9 cellular contexts compared by ENCODE assay signal in the genomic region with DNA sequence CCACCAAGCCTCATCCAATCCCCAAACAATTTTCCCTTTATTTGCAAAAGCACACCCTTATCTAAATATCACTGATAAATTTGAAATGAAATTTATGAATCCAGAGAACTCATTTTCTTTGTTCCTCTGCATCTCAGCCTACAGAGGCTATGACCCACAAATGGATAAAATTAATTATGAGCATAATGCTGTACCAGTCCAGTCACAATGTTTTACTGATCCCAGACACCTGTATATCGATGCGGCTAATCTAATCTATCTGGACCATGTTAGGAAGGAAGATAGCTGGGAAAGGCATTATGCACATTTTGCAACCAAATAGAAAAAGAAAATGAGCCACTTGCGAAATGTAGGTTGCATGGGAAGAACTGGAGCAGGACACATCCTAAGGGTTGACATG.
"Had no signal": no experiment of that assay in that cellular context is flagged by ENCODE, and none has a peak within 500 bp of the region (broad histone marks: within the 10 kb centered on the region; RNA-seq: fewer than 3 reads in every experiment).

No MANE protein-coding gene starts in this region.

- ATAC-seq: GM23338, HCT116 had no signal

- H3K27ac Mint-ChIP-seq: GM23338, H9, HFFc6 had no signal

- H3K4me3 Mint-ChIP-seq: GM23338, H9, HFFc6 had no signal

- H3K36me3 ChIP-seq: HAP-1 had no signal

- H3K9ac ChIP-seq: GM23248 had no signal

- H3K4me2 ChIP-seq: GM23338 had no signal

- H3K9me3 Mint-ChIP-seq: GM23338, H9 had no signal

- H3K9me3 ChIP-seq: HAP-1 had no signal

- H2AFZ ChIP-seq: GM23248, GM23338 had no signal

- H3K27ac ChIP-seq: GM23248 had no signal

- H3K4me3 ChIP-seq: GM23248, GM23338, HAP-1 had no signal

- H3K4me1 ChIP-seq: HAP-1 had no signal

- DNase-seq: GM23248, GOT3, H7, H9, HCEC 1CT, HFFc6 had no signal
